Comparison of ENCODE assay signal across 2 cellular contexts in genomic region chr12:83954939-83955601, GRCh38.
TF ChIP-seq lines count a peak whose summit lies in the region.

No MANE protein-coding gene starts in this region.

TF ChIP-seq in A549, 52 proteins besides CTCF, POLR2A, EP300 and RAD21 (continued from another document):
- TF ChIP-seq ATOH8 (CRISPR knock-in tag; IDR thresholded peaks at IDR 0.05; ENCODE audit: low read depth) (no peak), NFE2L2 (conservative IDR thresholded peaks at IDR 0.05; ENCODE audit: low read length) (no peak), HDAC2 (IDR thresholded peaks at IDR 0.05) (no peak)

TF ChIP-seq in GM23338, 12 proteins besides CTCF, POLR2A, EP300 and RAD21 (continued from another document):
- TF ChIP-seq ZNF462 (CRISPR knock-in tag; IDR thresholded peaks at IDR 0.05): peak; percentile 81; the same call in 1 of the 2 replicates
- TF ChIP-seq STAT1 (IDR thresholded peaks at IDR 0.05; ENCODE audit: unreplicated experiment): no peak
- no peak for TF ChIP-seq EZH2phosphoT487 (IDR thresholded peaks at IDR 0.05; ENCODE audit: unreplicated experiment)
- peak; percentile 62 for TF ChIP-seq NANOG (IDR thresholded peaks at IDR 0.05; ENCODE audit: borderline replicate concordance)
- TF ChIP-seq REST (IDR thresholded peaks at IDR 0.05; ENCODE audit: unreplicated experiment): no peak
- TF ChIP-seq CREB1 (CRISPR knock-in tag; IDR thresholded peaks at IDR 0.05; ENCODE audit: low read depth): no peak
- 0 out of 2 replicates have a peak, but pooled peaks have one; percentile 57 for TF ChIP-seq ZNF114 (CRISPR knock-in tag; IDR thresholded peaks at IDR 0.05)
- TF ChIP-seq JUNB (IDR thresholded peaks at IDR 0.05; ENCODE audit: unreplicated experiment): no peak
- no peak for TF ChIP-seq ETS1 (IDR thresholded peaks at IDR 0.05)
- TF ChIP-seq POLR2AphosphoS5 (IDR thresholded peaks at IDR 0.05; ENCODE audit: low read depth): no peak
- TF ChIP-seq ZNF331 (CRISPR knock-in tag; IDR thresholded peaks at IDR 0.05; ENCODE audit: low read depth): no peak
